ENCODE assay signal across 18 cellular contexts in genomic region chr10:112526906-112527305, GRCh38.
DNase-seq lines count a peak whose midpoint lies in the region; ATAC-seq and TF ChIP-seq lines count a peak whose summit lies in the region.
"Had no signal": no experiment of that assay in that cellular context is flagged by ENCODE, and none has a peak within 500 bp of the region (broad histone marks: within the 10 kb centered on the region; RNA-seq: fewer than 3 reads in every experiment).

No MANE protein-coding gene starts in this region.

- H3K27ac ChIP-seq in WERI-Rb-1 (no peak overlapping the region), trophoblast cell (ENCODE audit: low read depth, low read length) (no peak overlapping the region)
- H3K27ac ChIP-seq: brain microvascular endothelial cell, HL-60, vagina, VCaP had no signal

- H2BK12ac ChIP-seq in trophoblast cell (ENCODE audit: low read length) = no peak overlapping the region

- no peak overlapping the region for H2AFZ ChIP-seq in trophoblast cell (ENCODE audit: insufficient read depth, low read length, poor library complexity)

- no peak overlapping the region for H2BK120ac ChIP-seq in trophoblast cell (ENCODE audit: insufficient read depth, low read length, poor library complexity)

- H3K9me3 ChIP-seq in WERI-Rb-1 (ENCODE audit: severe bottlenecking) (no peaks in the 10 kb centered on the region), trophoblast cell (ENCODE audit: insufficient read depth, low read depth, low read length) (no peaks in the 10 kb centered on the region)
- H3K9me3 ChIP-seq: vagina had no signal

- H2BK5ac ChIP-seq in trophoblast cell (ENCODE audit: low read depth, low read length, poor library complexity) = no peak overlapping the region

- H3K23ac ChIP-seq in trophoblast cell (ENCODE audit: low read length) = no peak overlapping the region

- H4K91ac ChIP-seq in trophoblast cell (ENCODE audit: low read depth, low read length) = no peak overlapping the region

- no peaks in the 10 kb centered on the region for H3K27me3 ChIP-seq in WERI-Rb-1 (ENCODE audit: insufficient read depth, low read depth, severe bottlenecking)
- H3K27me3 ChIP-seq in trophoblast cell (ENCODE audit: insufficient read depth, low read length) = no peaks in the 10 kb centered on the region
- H3K27me3 ChIP-seq: brain microvascular endothelial cell, vagina had no signal

- no peak overlapping the region for H4K8ac ChIP-seq in trophoblast cell (ENCODE audit: low read depth, low read length)

- H2AK5ac ChIP-seq in trophoblast cell (ENCODE audit: low read length) = no peak overlapping the region

- H3K4ac ChIP-seq in trophoblast cell (ENCODE audit: low read depth, low read length) = no peak overlapping the region

- H3K9ac ChIP-seq in trophoblast cell (ENCODE audit: low read length) = no peak overlapping the region

- no peaks in the 10 kb centered on the region for H3K4me1 ChIP-seq in trophoblast cell (ENCODE audit: control insufficient read depth in 1 of 2, insufficient read depth in 2 of 2, low read length in 2 of 2)

- H3K4me3 ChIP-seq in AG10803 (ENCODE audit: low read length) (no peak overlapping the region), WERI-Rb-1 (ENCODE audit: low read depth, low read length) (no peak overlapping the region), trophoblast cell (ENCODE audit: low read depth, low read length) (no peak overlapping the region)
- H3K4me3 ChIP-seq: vagina had no signal

- peak overlapping the region; percentile 36 for H3K4me2 ChIP-seq in trophoblast cell (ENCODE audit: low read length)

- no peak overlapping the region for H4K12ac ChIP-seq in trophoblast cell (ENCODE audit: low read depth, low read length)

- no peaks in the 10 kb centered on the region for H3K79me2 ChIP-seq in trophoblast cell (ENCODE audit: control insufficient read depth, insufficient read depth, low read length, poor library complexity)

- WGBS in trophoblast cell (ENCODE audit: extremely low coverage, insufficient coverage, insufficient read length) = no CpG with 5 or more reads among the region's 10 CpGs

- H3K18ac ChIP-seq in trophoblast cell (ENCODE audit: low read length) = no peak overlapping the region

- DNase-seq in AG10803 (ENCODE audit: low read depth) = no peak
- DNase-seq in WERI-Rb-1 = peak; percentile 6
- DNase-seq in iPS DF 4.7 (ENCODE audit: extremely low read depth, low spot score) = peak; percentile 11
- DNase-seq in trophoblast cell = peak in 1 of 2 donors; percentile 28
- DNase-seq in T1000 (lab: John Stamatoyannopoulos, UW) = no peak
- DNase-seq in NCI-H1092 (lab: John Stamatoyannopoulos, UW) = no peak
- DNase-seq in RKO (ENCODE audit: low spot score) = no peak
- DNase-seq: activated gamma-delta T cell; brain microvascular endothelial cell; effector CD8-positive, alpha-beta T cell; foreskin melanocyte; NCI-H1930; NCI-H510A treated with DMSO at 0.1 percent for 48 hours; stimulated activated CD4-positive, alpha-beta T cell treated with anti-CD3 and anti-CD28 coated beads, Interleukin-4, amount 100 ng/mL, for 1 hour had no signal

- peaks cover 2% of the 10 kb centered on the region; the same call in 1 of the 2 replicates for H3K36me3 ChIP-seq in WERI-Rb-1
- no peaks in the 10 kb centered on the region for H3K36me3 ChIP-seq in trophoblast cell (ENCODE audit: control insufficient read depth in 1 of 2, insufficient read depth in 2 of 2, low read length in 2 of 2)
- H3K36me3 ChIP-seq: brain microvascular endothelial cell, vagina had no signal

- TF ChIP-seq CTCF in AG10803 (conservative IDR thresholded peaks at IDR 0.05; ENCODE audit: low read length) (peak; percentile 22; the same call in 1 of the 2 replicates), WERI-Rb-1 (IDR thresholded peaks at IDR 0.05; ENCODE audit: low read depth, low read length) (no peak)

- ATAC-seq in GM21723 (IDR thresholded peaks at IDR 0.05; ENCODE audit: unreplicated experiment) = no peak

- no peaks in the 10 kb centered on the region for H3K79me1 ChIP-seq in trophoblast cell (ENCODE audit: low read length)

- H3K14ac ChIP-seq in trophoblast cell (ENCODE audit: low read length) = no peak overlapping the region

Comparison
In these comparisons a context has a peak if more than half of its experiments do, and no peak if none do; other contexts are left out.
1. DNase-seq: peak in WERI-Rb-1 (single experiment) and iPS DF 4.7 (single experiment); none in AG10803 (single experiment), T1000 (single experiment), NCI-H1092 (single experiment) and RKO (single experiment).